In genomic region chr13:29260684-29261083, GRCh38 we compare ENCODE assay signal across 18 cellular contexts.
DNase-seq lines count a peak whose midpoint lies in the region; ATAC-seq and TF ChIP-seq lines count a peak whose summit lies in the region.
"Had no signal": no experiment of that assay in that cellular context is flagged by ENCODE, and none has a peak within 500 bp of the region (broad histone marks: within the 10 kb centered on the region; RNA-seq: fewer than 3 reads in every experiment).

No MANE protein-coding gene starts in this region.

- ATAC-seq in right cardiac atrium (peak; percentile 59 to 75), HG02763 (IDR thresholded peaks at IDR 0.05; ENCODE audit: unreplicated experiment) (no peak), GM21723 (IDR thresholded peaks at IDR 0.05; ENCODE audit: unreplicated experiment) (no peak)
- ATAC-seq in activated CD8-positive, alpha-beta T cell treated with anti-CD3 and anti-CD28 coated beads for 36 hours, result no peak

- peak; percentile 25 for DNase-seq in H7
- peak; percentile 1 for DNase-seq in RPMI7951 (ENCODE audit: low read depth)
- DNase-seq in right cardiac atrium, result no peak
- no peak for DNase-seq in activated CD8-positive, alpha-beta T cell treated with anti-CD3 and anti-CD28 coated beads for 36 hours
- DNase-seq in NCI-H2081 (lab: John Stamatoyannopoulos, UW), result no peak
- DNase-seq: activated CD4-positive, alpha-beta T cell treated with anti-CD3 and anti-CD28 coated beads for 48 hours; effector CD8-positive, alpha-beta T cell; HCEC 1CT; NCI-H2081 treated with DMSO at 0.1 percent for 48 hours; NCI-H774; SHP77 treated with DMSO at 0.1 percent for 48 hours; stimulated activated CD8-positive, alpha-beta memory T cell treated with anti-CD3 and anti-CD28 coated beads, Interleukin-4, amount 100 ng/mL, for 48 hours; T1000; upper lobe of left lung had no signal

- peaks cover 2% of the 10 kb centered on the region for H3K4me1 ChIP-seq in right cardiac atrium (ENCODE audit: control insufficient read depth, insufficient read depth, low read length)
- H3K4me1 ChIP-seq: upper lobe of left lung had no signal

- H3K4me3 Mint-ChIP-seq in activated CD8-positive, alpha-beta T cell treated with anti-CD3 and anti-CD28 coated beads for 36 hours, result no peak overlapping the region
- H3K4me3 Mint-ChIP-seq: activated naive CD4-positive, alpha-beta T cell treated with anti-CD3 and anti-CD28 coated beads, Interleukin-2, amount 50 U/mL, for 24 hours had no signal

- H3K27me3 Mint-ChIP-seq in activated CD8-positive, alpha-beta T cell treated with anti-CD3 and anti-CD28 coated beads for 36 hours, result no peaks in the 10 kb centered on the region

- TF ChIP-seq CTCF in C4-2B (conservative IDR thresholded peaks at IDR 0.05), result peak; percentile 47
- no peak for TF ChIP-seq CTCF in activated CD8-positive, alpha-beta T cell treated with anti-CD3 and anti-CD28 coated beads for 36 hours (IDR thresholded peaks at IDR 0.05)

- H3K27ac ChIP-seq in C4-2B, result no peak overlapping the region
- H3K27ac ChIP-seq in right cardiac atrium (ENCODE audit: low read length), result no peak overlapping the region
- H3K27ac ChIP-seq: upper lobe of left lung had no signal

- H3K9me3 ChIP-seq in right cardiac atrium (ENCODE audit: control insufficient read depth, low read length), result no peaks in the 10 kb centered on the region
- H3K9me3 ChIP-seq: upper lobe of left lung had no signal

- no peaks in the 10 kb centered on the region for H3K27me3 ChIP-seq in H7 (ENCODE audit: control insufficient read depth, insufficient read depth, low read length)
- H3K27me3 ChIP-seq in right cardiac atrium (ENCODE audit: control insufficient read depth, insufficient read depth), result no peaks in the 10 kb centered on the region
- H3K27me3 ChIP-seq: upper lobe of left lung had no signal

- no peaks in the 10 kb centered on the region for H3K4me1 Mint-ChIP-seq in activated CD8-positive, alpha-beta T cell treated with anti-CD3 and anti-CD28 coated beads for 36 hours (ENCODE audit: low read depth)
- H3K4me1 Mint-ChIP-seq: activated naive CD4-positive, alpha-beta T cell treated with anti-CD3 and anti-CD28 coated beads, Interleukin-2, amount 50 U/mL, for 24 hours had no signal

- no peaks in the 10 kb centered on the region for H3K36me3 Mint-ChIP-seq in activated CD8-positive, alpha-beta T cell treated with anti-CD3 and anti-CD28 coated beads for 36 hours (ENCODE audit: low read depth)
- H3K36me3 Mint-ChIP-seq: activated naive CD4-positive, alpha-beta T cell treated with anti-CD3 and anti-CD28 coated beads, Interleukin-2, amount 50 U/mL, for 24 hours had no signal

- no peaks in the 10 kb centered on the region for H3K36me3 ChIP-seq in H7 (replicated peaks; ENCODE audit: control insufficient read depth, insufficient read depth, low read length)
- H3K36me3 ChIP-seq: upper lobe of left lung had no signal

- intact Hi-C loops in right cardiac atrium (cut with DNase I), result loop anchor here in 2 of 4 donors (5.0 to 10.0 kb wide), 2 partner anchors 436 to 443 kb away; partner anchors contain the start of gene MTUS2 (in 1 of the 2)
- intact Hi-C loops in activated CD8-positive, alpha-beta T cell treated with anti-CD3 and anti-CD28 coated beads for 36 hours (cut with micrococcal nuclease), result no loop called here

- H3K4me3 ChIP-seq in H7 (ENCODE audit: insufficient read depth, low read depth, low read length) (no peak overlapping the region), right cardiac atrium (ENCODE audit: low read length) (no peak overlapping the region)
- H3K4me3 ChIP-seq: upper lobe of left lung had no signal

- 19% methylated on average over 4 of the region's 4 CpGs for WGBS in right cardiac atrium

- H3K9me3 Mint-ChIP-seq in activated CD8-positive, alpha-beta T cell treated with anti-CD3 and anti-CD28 coated beads for 36 hours, result no peaks in the 10 kb centered on the region

- CTCF ChIA-PET in activated CD8-positive, alpha-beta T cell treated with anti-CD3 and anti-CD28 coated beads for 36 hours (lab: Charles Lee), result interaction anchor here (1.3 kb wide), 1 partner anchor 10 kb away, joined by 3 read pairs; no protein-coding TSS in a partner anchor

- POLR2A ChIA-PET in activated CD8-positive, alpha-beta T cell treated with anti-CD3 and anti-CD28 coated beads for 36 hours (lab: Charles Lee), result no interaction called here

- H3K27ac Mint-ChIP-seq in activated CD8-positive, alpha-beta T cell treated with anti-CD3 and anti-CD28 coated beads for 36 hours, result no peak overlapping the region
- H3K27ac Mint-ChIP-seq: activated naive CD4-positive, alpha-beta T cell treated with anti-CD3 and anti-CD28 coated beads, Interleukin-2, amount 50 U/mL, for 24 hours had no signal

Comparison
In these comparisons a context has a peak if more than half of its experiments do, and no peak if none do; other contexts are left out.
1. DNase-seq: peak in H7 (single experiment) and RPMI7951 (single experiment); none in right cardiac atrium (0 of 3), activated CD8-positive, alpha-beta T cell treated with anti-CD3 and anti-CD28 coated beads for 36 hours (single experiment) and NCI-H2081 (0 of 2).
2. ATAC-seq: peak in right cardiac atrium (2 of 2); none in activated CD8-positive, alpha-beta T cell treated with anti-CD3 and anti-CD28 coated beads for 36 hours (single experiment), HG02763 (single experiment) and GM21723 (single experiment).